27 cellular contexts compared by ENCODE assay signal in genomic region chr1:94118013-94118412, GRCh38. TPM values are rescaled to one million over a fixed set of nuclear protein-coding genes. Genes with fewer than 3 reads are reported as not detected.
A peak's percentile ranks its signal among the peaks of the same experiment; 100 is the strongest.
DNase-seq lines count a peak whose midpoint lies in the region; ATAC-seq and TF ChIP-seq lines count a peak whose summit lies in the region.
"Had no signal": no experiment of that assay in that cellular context is flagged by ENCODE, and none has a peak within 500 bp of the region (broad histone marks: within the 10 kb centered on the region; RNA-seq: fewer than 3 reads in every experiment).

No MANE protein-coding gene starts in this region.

- TF ChIP-seq CTCF in HFFc6 (IDR thresholded peaks at IDR 0.05) (no peak), brain (conservative IDR thresholded peaks at IDR 0.05) (no peak), smooth muscle cell (IDR thresholded peaks at IDR 0.05; ENCODE audit: borderline replicate concordance, insufficient read depth, poor library complexity, severe bottlenecking) (no peak), sigmoid colon (IDR thresholded peaks at IDR 0.05) (no peak), mucosa of descending colon (IDR thresholded peaks at IDR 0.05) (no peak), glutamatergic neuron (IDR thresholded peaks at IDR 0.05; ENCODE audit: partially characterized antibody, unreplicated experiment) (no peak)

- H3K27me3 ChIP-seq in smooth muscle cell (ENCODE audit: low read depth) (no peaks in the 10 kb centered on the region), sigmoid colon (no peaks in the 10 kb centered on the region)
- H3K27me3 ChIP-seq: brain microvascular endothelial cell, colonic mucosa, Peyer's patch, SJCRH30 had no signal

- H3K79me2 ChIP-seq in smooth muscle cell (ENCODE audit: low read depth) = no peaks in the 10 kb centered on the region

- H3K4me3 Mint-ChIP-seq in HFFc6 (no peak overlapping the region), brain (peak overlapping the region in 1 of 5 experiments; percentile 15), glutamatergic neuron (ENCODE audit: unreplicated experiment) (no peak overlapping the region)
- H3K4me3 Mint-ChIP-seq: CD4-positive, CD25-positive, alpha-beta regulatory T cell; T-cell had no signal

- H3K27ac Mint-ChIP-seq in HFFc6 (peak overlapping the region; percentile 33), brain (peak overlapping the region in 3 of 5 experiments; percentile 82 to 94 (median 92)), glutamatergic neuron (ENCODE audit: unreplicated experiment) (no peak overlapping the region)
- H3K27ac Mint-ChIP-seq: CD4-positive, CD25-positive, alpha-beta regulatory T cell; T-cell had no signal

- WGBS in smooth muscle cell (ENCODE audit: low lambda C conversion rate) = 29% methylated on average over 7 of the region's 7 CpGs
- 89 to 90% methylated on average over 7 of the region's 7 CpGs for whole genome bisulfite sequencing in sigmoid colon, 2 donors

- H3K9me3 Mint-ChIP-seq in HFFc6 = no peaks in the 10 kb centered on the region
- H3K9me3 Mint-ChIP-seq in brain = peaks cover 0 to 9% (median 0%) of the 10 kb centered on the region in 5 experiments
- peaks cover 1% of the 10 kb centered on the region for H3K9me3 Mint-ChIP-seq in glutamatergic neuron (ENCODE audit: unreplicated experiment)
- H3K9me3 Mint-ChIP-seq: T-cell had no signal

- DNase-seq in HFFc6 = peak; percentile 41
- DNase-seq in kidney tubule cell (ENCODE audit: low spot score) = peak; percentile 34
- DNase-seq in smooth muscle cell (lab: John Stamatoyannopoulos, UW; ENCODE audit: unreplicated experiment) = no peak
- no peak for DNase-seq in sigmoid colon
- DNase-seq in mucosa of descending colon = no peak
- DNase-seq in glutamatergic neuron = no peak
- DNase-seq: activated CD4-positive, alpha-beta T cell treated with anti-CD3 and anti-CD28 coated beads, Interleukin-2, amount 50 U/mL, for 48 hours; activated CD8-positive, alpha-beta memory T cell treated with anti-CD3 and anti-CD28 coated beads, Interleukin-2, amount 50 U/mL, for 48 hours; activated effector memory CD4-positive, alpha-beta T cell treated with anti-CD3 and anti-CD28 coated beads, Interleukin-2, amount 50 U/mL, for 16 hours; brain microvascular endothelial cell; CD4-positive, CD25-positive, alpha-beta regulatory T cell; colonic mucosa; effector memory CD4-positive, alpha-beta T cell; KG1; NCI-H1436; NCI-H524; nucleus accumbens; Peyer's patch; SJCRH30; stimulated activated CD4-positive, alpha-beta T cell treated with anti-CD3 and anti-CD28 coated beads, Interleukin-12 subunit alpha, Interleukin-12 subunit beta, amount 100 ng/mL, for 4 hours; stimulated activated CD4-positive, alpha-beta T cell treated with anti-CD3 and anti-CD28 coated beads, Interleukin-4, amount 100 ng/mL, for 24 hours; stimulated activated naive CD4-positive, alpha-beta T cell; T-cell had no signal

- H4K20me1 ChIP-seq in smooth muscle cell (ENCODE audit: low read depth) = no peaks in the 10 kb centered on the region

- H3K27me3 Mint-ChIP-seq in HFFc6 (ENCODE audit: insufficient read depth) (peaks cover 27% of the 10 kb centered on the region), brain (peaks cover 3% of the 10 kb centered on the region), glutamatergic neuron (ENCODE audit: unreplicated experiment) (peaks cover 4% of the 10 kb centered on the region)

- H3K9me3 ChIP-seq in smooth muscle cell (replicated peaks; ENCODE audit: low read depth) (no peaks in the 10 kb centered on the region), sigmoid colon (no peaks in the 10 kb centered on the region), mucosa of descending colon (no peaks in the 10 kb centered on the region)
- H3K9me3 ChIP-seq: colonic mucosa, esophagus muscularis mucosa, Peyer's patch, thoracic aorta had no signal

- peaks cover 25% of the 10 kb centered on the region for H3F3A ChIP-seq in smooth muscle cell (ENCODE audit: low read depth)

- H3K4me1 ChIP-seq in smooth muscle cell (ENCODE audit: low read depth) (peaks cover 50% of the 10 kb centered on the region), sigmoid colon (no peaks in the 10 kb centered on the region), mucosa of descending colon (ENCODE audit: low read depth) (no peaks in the 10 kb centered on the region)
- H3K4me1 ChIP-seq: colonic mucosa, esophagus muscularis mucosa, Peyer's patch had no signal

- no peak for TF ChIP-seq EP300 in sigmoid colon (IDR thresholded peaks at IDR 0.05)

- no peak overlapping the region for H3K4me3 ChIP-seq in smooth muscle cell
- no peak overlapping the region for H3K4me3 ChIP-seq in sigmoid colon
- H3K4me3 ChIP-seq in mucosa of descending colon = no peak overlapping the region
- H3K4me3 ChIP-seq: colonic mucosa, esophagus muscularis mucosa, Peyer's patch, SJCRH30, thoracic aorta had no signal

- H3K27ac ChIP-seq in smooth muscle cell (ENCODE audit: low read depth) = peak overlapping the region; percentile 29
- no peak overlapping the region for H3K27ac ChIP-seq in sigmoid colon
- H3K27ac ChIP-seq: brain microvascular endothelial cell, colonic mucosa, esophagus muscularis mucosa, Peyer's patch, SJCRH30, thoracic aorta had no signal

- H3K4me1 Mint-ChIP-seq in HFFc6 (ENCODE audit: low read depth) (peaks cover 29% of the 10 kb centered on the region), brain (peaks cover 71% of the 10 kb centered on the region), glutamatergic neuron (ENCODE audit: low read depth, unreplicated experiment) (peaks cover 10% of the 10 kb centered on the region)
- H3K4me1 Mint-ChIP-seq: CD4-positive, CD25-positive, alpha-beta regulatory T cell; T-cell had no signal

- H3K36me3 ChIP-seq in smooth muscle cell (ENCODE audit: low read depth) = no peaks in the 10 kb centered on the region
- no peaks in the 10 kb centered on the region for H3K36me3 ChIP-seq in sigmoid colon
- no peaks in the 10 kb centered on the region for H3K36me3 ChIP-seq in mucosa of descending colon (ENCODE audit: low read depth)
- H3K36me3 ChIP-seq: brain microvascular endothelial cell, colonic mucosa, esophagus muscularis mucosa, Peyer's patch, SJCRH30, thoracic aorta had no signal

- H3K4me2 ChIP-seq in smooth muscle cell = peak overlapping the region; percentile 13

- no peak overlapping the region for H2AFZ ChIP-seq in smooth muscle cell (ENCODE audit: low read depth)

- H3K9ac ChIP-seq in smooth muscle cell (ENCODE audit: low read depth) = no peak overlapping the region

- ATAC-seq in mucosa of descending colon = no peak
- ATAC-seq: T-cell had no signal

- H3K36me3 Mint-ChIP-seq in HFFc6 (ENCODE audit: low read depth) = no peaks in the 10 kb centered on the region
- H3K36me3 Mint-ChIP-seq in brain = no peaks in the 10 kb centered on the region
- no peaks in the 10 kb centered on the region for H3K36me3 Mint-ChIP-seq in glutamatergic neuron (ENCODE audit: unreplicated experiment)
- H3K36me3 Mint-ChIP-seq: CD4-positive, CD25-positive, alpha-beta regulatory T cell; T-cell had no signal

- intact Hi-C loops in sigmoid colon (cut with DNase I) (no loop called here), mucosa of descending colon (cut with DNase I, micrococcal nuclease) (no loop called here)

- no peak for TF ChIP-seq POLR2A in sigmoid colon (IDR thresholded peaks at IDR 0.05)

RNA-seq across cellular contexts. Expression of gene ABCA4, which starts 2.9 kb away (rescaled TPM):
- total RNA-seq in HFFc6 (2021; fragmentation: NEBNext Ultra II Directional; extraction: Animal tissue kit (Norgen Biotek cat#: 25700)) = under 1 TPM in 3 of 6 experiments, not detected in 3; 0.03 to 0.09 (median 0.05) TPM
- polyA plus RNA-seq in brain (ENCODE audit: insufficient read depth, low read depth, low replicate concordance) (0.19 TPM), smooth muscle cell (0.46 and 1.6 TPM in 2 replicates), sigmoid colon (under 1 TPM in 1 of 3 donors, not detected in 2; 0.16 TPM)
- total RNA-seq in smooth muscle cell (0.99 and 1.5 TPM in 2 replicates), sigmoid colon (1 to 10 TPM in 1 of 4 donors, under 1 TPM in 3; 0.14 to 1.1 (median 0.50) TPM), mucosa of descending colon (1 to 10 TPM in 1 of 3 donors, under 1 TPM in 1, not detected in 1; 0.34 to 1.0 TPM), glutamatergic neuron (ENCODE audit: unreplicated experiment) (0.61 TPM)
- total RNA-seq: CD4-positive, CD25-positive, alpha-beta regulatory T cell; kidney epithelial cell; T-cell had no signal
- polyA plus RNA-seq: CD4-positive, CD25-positive, alpha-beta regulatory T cell had no signal

Comparison
In these comparisons a context has a peak if more than half of its experiments do, and no peak if none do; other contexts are left out.
1. DNase-seq: peak in HFFc6 (single experiment) and kidney tubule cell (single experiment); none in smooth muscle cell (single experiment), sigmoid colon (single experiment), mucosa of descending colon (0 of 3) and glutamatergic neuron (single experiment).